16 cellular contexts compared by ENCODE assay signal in the genomic region with DNA sequence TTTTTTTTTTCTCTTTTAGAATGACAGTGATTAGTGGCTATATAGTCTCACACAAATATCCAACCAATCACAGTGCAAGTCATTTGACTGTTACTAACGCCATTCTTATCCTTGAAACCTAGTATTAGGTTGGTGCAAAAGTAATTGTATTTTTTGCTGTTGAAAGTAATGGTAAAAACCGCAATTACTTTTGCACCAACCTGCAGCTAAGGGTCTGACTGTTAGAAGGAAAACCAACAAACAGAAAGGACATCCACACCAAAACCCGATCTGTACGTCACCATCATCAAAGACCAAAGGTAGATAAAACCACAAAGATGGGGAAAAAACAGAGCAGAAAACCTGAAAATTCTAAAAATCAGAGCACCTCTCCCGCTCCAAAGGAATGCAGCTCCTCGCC. TPM values are rescaled to one million over a fixed set of nuclear protein-coding genes. Genes with fewer than 3 reads are reported as not detected.
"Had no signal": no experiment of that assay in that cellular context is flagged by ENCODE, and none has a peak within 500 bp of the region (broad histone marks: within the 10 kb centered on the region; RNA-seq: fewer than 3 reads in every experiment).

No MANE protein-coding gene starts in this region.

RNA-seq across cellular contexts. Expression of a gene that starts 27.2 kb away (rescaled TPM):
- total RNA-seq: activated naive CD4-positive, alpha-beta T cell treated with anti-CD3 and anti-CD28 coated beads for 36 hours; activated naive CD4-positive, alpha-beta T cell treated with anti-CD3 and anti-CD28 coated beads, Interleukin-2, amount 50 U/mL, for 72 hours; activated naive CD8-positive, alpha-beta T cell treated with anti-CD3 and anti-CD28 coated beads for 36 hours; activated naive CD8-positive, alpha-beta T cell treated with anti-CD3 and anti-CD28 coated beads, Interleukin-2, amount 10 ng/mL, durations not matched to agents 7 days and 5 days; activated T-cell treated with anti-CD3 and anti-CD28 coated beads, Interleukin-2, amount 50 U/mL, for 4 hours; activated T-cell treated with anti-CD3 and anti-CD28 coated beads, Interleukin-2, amount 50 U/mL, for 72 hours; activated T-helper 1 cell treated with anti-CD3 and anti-CD28 coated beads, Interleukin-12 subunit alpha, Interleukin-12 subunit beta, Interleukin-2, Interleukin-4 antibody, amounts not matched to agents 30 ng/mL and 10 ng/mL and 1 ng/mL, durations not matched to agents 14 hours and 24 hours and 36 hours; activated T-helper 17 cell treated with anti-CD3 and anti-CD28 coated beads, Interleukin-2, amount 50 U/mL, for 72 hours; activated T-helper 2 cell treated with anti-CD3 and anti-CD28 coated beads, Interferon-gamma antibody, Interleukin-2, Interleukin-4, amounts not matched to agents 10 μg/mL and 5 μg/mL and 100 μg/mL, durations not matched to agents 14 hours and 24 hours and 36 hours; ascending aorta; body of pancreas; breast epithelium; bronchial epithelial cell; cardiac septum; chondrocyte had no signal
- polyA plus RNA-seq: aorta had no signal
